Comparison of ENCODE assay signal across 1 cellular context in genomic region chr7:30061786-30062185, GRCh38.
TF ChIP-seq lines count a peak whose summit lies in the region.

No MANE protein-coding gene starts in this region.

TF ChIP-seq in HepG2, 621 proteins besides CTCF, POLR2A, EP300 and RAD21:
- peak; percentile 39 for TF ChIP-seq STAG1 (CRISPR knock-in tag; IDR thresholded peaks at IDR 0.05)
- TF ChIP-seq ZBTB33 (CRISPR knock-in tag; IDR thresholded peaks at IDR 0.05), result peak; percentile 41; the same call in 1 of the 2 replicates
- 0 out of 2 replicates have a peak, but pooled peaks have one; percentile 19 for TF ChIP-seq SMC3 (IDR thresholded peaks at IDR 0.05; ENCODE audit: low read length)
